In genomic region chr6:90004511-90004910, GRCh38 we compare ENCODE assay signal across 28 cellular contexts.
DNase-seq lines count a peak whose midpoint lies in the region; ATAC-seq and TF ChIP-seq lines count a peak whose summit lies in the region.
"Had no signal": no experiment of that assay in that cellular context is flagged by ENCODE, and none has a peak within 500 bp of the region (broad histone marks: within the 10 kb centered on the region; RNA-seq: fewer than 3 reads in every experiment).

No MANE protein-coding gene starts in this region.

- intact Hi-C loops in CD4-positive, alpha-beta T cell (cut with DNase I, micrococcal nuclease) = no loop called here
- intact Hi-C loops in PC-3 (cut with micrococcal nuclease) = no loop called here
- intact Hi-C loops in mammary epithelial cell (cut with micrococcal nuclease) = loop anchor here (5.0 kb wide), 1 partner anchor 93 kb away; no protein-coding TSS in a partner anchor

- no peaks in the 10 kb centered on the region for H3F3A ChIP-seq in PC-3 (ENCODE audit: low read length, unreplicated experiment)

- in situ Hi-C loops in mammary epithelial cell (cut with MboI; ENCODE audit: low sequenced_read_pairs in 2 of 2) = no loop called here

- WGBS in mammary epithelial cell (ENCODE audit: low coverage, missing lambda C conversion rate) = 69% methylated on average over 5 of the region's 5 CpGs

- H3K4me2 ChIP-seq in PC-3 (ENCODE audit: low read length) (no peak overlapping the region), mammary epithelial cell (ENCODE audit: insufficient read depth, low read depth, low read length) (no peak overlapping the region)
- H3K4me2 ChIP-seq: BLaER1 treated with 17β-estradiol and CSF1 and Interleukin-3, amounts not matched to agents 10 nM and 100 nM had no signal

- H3K4me1 ChIP-seq in PC-3 (ENCODE audit: insufficient read depth, low read length) (peaks cover 38% of the 10 kb centered on the region), mammary epithelial cell (ENCODE audit: insufficient read depth, low read length) (peaks cover 53% of the 10 kb centered on the region), mucosa of rectum (ENCODE audit: control insufficient read depth in 2 of 2, insufficient read depth in 2 of 2, low read length in 2 of 2) (peaks cover 4 to 12% of the 10 kb centered on the region in 2 donors)

- no peaks in the 10 kb centered on the region for H3K9me3 ChIP-seq in CD4-positive, alpha-beta T cell (ENCODE audit: control insufficient read depth, low read length)
- H3K9me3 ChIP-seq in PC-3 (ENCODE audit: low read length) = no peaks in the 10 kb centered on the region
- no peaks in the 10 kb centered on the region for H3K9me3 ChIP-seq in mammary epithelial cell (replicated peaks; ENCODE audit: insufficient read depth, low read length)
- H3K9me3 ChIP-seq in mucosa of rectum (ENCODE audit: control insufficient read depth in 2 of 2, low read length in 2 of 2) = no peaks in the 10 kb centered on the region
- H3K9me3 ChIP-seq: BLaER1 treated with 17β-estradiol and CSF1 and Interleukin-3, amounts not matched to agents 10 nM and 100 nM; ovary had no signal

- no peak overlapping the region for H3K27ac ChIP-seq in CD4-positive, alpha-beta T cell (ENCODE audit: low read depth, low read length)
- H3K27ac ChIP-seq in PC-3 (ENCODE audit: low read length) (peak overlapping the region; percentile 79; the same call in 1 of the 2 replicates), mammary epithelial cell (ENCODE audit: insufficient read depth, low read depth, low read length) (no peak overlapping the region), mucosa of rectum (ENCODE audit: low read depth in 2 of 2, low read length in 2 of 2) (peak overlapping the region; percentile 19 to 61)
- H3K27ac ChIP-seq: BLaER1 treated with 17β-estradiol and CSF1 and Interleukin-3, amounts not matched to agents 10 nM and 100 nM; cardiac muscle cell; ovary; VCaP had no signal

- no peaks in the 10 kb centered on the region for H3K9me2 ChIP-seq in PC-3 (replicated peaks; ENCODE audit: low read length)

- no peak overlapping the region for H3K4me3 Mint-ChIP-seq in CD4-positive, alpha-beta T cell
- H3K4me3 Mint-ChIP-seq: natural killer cell treated with Interleukin-12 subunit alpha and Interleukin-12 subunit beta and Interleukin-15 and Interleukin-18, amount 100 ng/mL, for 72 hours had no signal

- H3K79me2 ChIP-seq in PC-3 (ENCODE audit: low read length) (no peaks in the 10 kb centered on the region), mammary epithelial cell (ENCODE audit: insufficient read depth, low read length) (no peaks in the 10 kb centered on the region)

- H3K27me3 ChIP-seq in CD4-positive, alpha-beta T cell (ENCODE audit: control insufficient read depth, insufficient read depth, low read length) = no peaks in the 10 kb centered on the region
- H3K27me3 ChIP-seq in PC-3 (ENCODE audit: low read length) (no peaks in the 10 kb centered on the region), mammary epithelial cell (ENCODE audit: insufficient read depth, low read length) (no peaks in the 10 kb centered on the region), mucosa of rectum (ENCODE audit: control insufficient read depth in 2 of 2, insufficient read depth in 2 of 2, low read length in 2 of 2) (no peaks in the 10 kb centered on the region)
- H3K27me3 ChIP-seq: BLaER1 treated with 17β-estradiol and CSF1 and Interleukin-3, amounts not matched to agents 10 nM and 100 nM; cardiac muscle cell; ovary had no signal

- ATAC-seq in CD4-positive, alpha-beta T cell (ENCODE audit: poor library complexity) = peak; percentile 40
- ATAC-seq in PC-3 = no peak
- no peak for ATAC-seq in HG03095 (IDR thresholded peaks at IDR 0.05; ENCODE audit: unreplicated experiment)
- ATAC-seq: natural killer cell treated with Interleukin-12 subunit alpha and Interleukin-12 subunit beta and Interleukin-15 and Interleukin-18, amount 100 ng/mL, for 72 hours; Panc1 had no signal

- H2AFZ ChIP-seq in PC-3 (ENCODE audit: low read length) = no peak overlapping the region
- H2AFZ ChIP-seq in mammary epithelial cell (ENCODE audit: low read depth, low read length) = peak overlapping the region; percentile 25

- H3K9ac ChIP-seq in PC-3 (ENCODE audit: low read length) (no peak overlapping the region), mammary epithelial cell (ENCODE audit: insufficient read depth, low read length) (no peak overlapping the region), mucosa of rectum (ENCODE audit: low read depth in 1 of 2, low read length in 2 of 2) (no peak overlapping the region)
- H3K9ac ChIP-seq: BLaER1 treated with 17β-estradiol and CSF1 and Interleukin-3, amounts not matched to agents 10 nM and 100 nM had no signal

- H3K9me3 Mint-ChIP-seq in CD4-positive, alpha-beta T cell = no peaks in the 10 kb centered on the region
- H3K9me3 Mint-ChIP-seq: activated T-helper 2 cell treated with anti-CD3 and anti-CD28 coated beads, Interferon-gamma antibody, Interleukin-2, Interleukin-4, amounts not matched to agents 10 μg/mL and 5 μg/mL and 100 μg/mL, durations not matched to agents 14 hours and 24 hours and 36 hours; natural killer cell treated with Interleukin-12 subunit alpha and Interleukin-12 subunit beta and Interleukin-15 and Interleukin-18, amount 100 ng/mL, for 72 hours had no signal

- no peak for TF ChIP-seq CTCF in CD4-positive, alpha-beta T cell (IDR thresholded peaks at IDR 0.05)
- no peak for TF ChIP-seq CTCF in PC-3 (conservative IDR thresholded peaks at IDR 0.05; ENCODE audit: low read depth, low read length)
- TF ChIP-seq CTCF in mammary epithelial cell (conservative IDR thresholded peaks at IDR 0.05 in 1 of 2, IDR thresholded peaks at IDR 0.05 in 1 of 2; ENCODE audit: extremely low read depth in 1 of 2, insufficient read depth in 1 of 2, low read depth in 1 of 2, low read length in 2 of 2) = no peak

- no peaks in the 10 kb centered on the region for H3K27me3 Mint-ChIP-seq in CD4-positive, alpha-beta T cell
- H3K27me3 Mint-ChIP-seq: natural killer cell treated with Interleukin-12 subunit alpha and Interleukin-12 subunit beta and Interleukin-15 and Interleukin-18, amount 100 ng/mL, for 72 hours had no signal

- H3K4me3 ChIP-seq in PC-3 (ENCODE audit: low read length) = no peak overlapping the region
- no peak overlapping the region for H3K4me3 ChIP-seq in mammary epithelial cell (replicated peaks in 1 of 3; ENCODE audit: insufficient read depth in 1 of 3, low read depth in 2 of 3, low read length in 3 of 3)
- H3K4me3 ChIP-seq in mucosa of rectum (ENCODE audit: low read length in 2 of 2) = no peak overlapping the region
- H3K4me3 ChIP-seq: BLaER1 treated with 17β-estradiol and CSF1 and Interleukin-3, amounts not matched to agents 10 nM and 100 nM; cardiac muscle cell; ovary had no signal

- no peak for DNase-seq in CD4-positive, alpha-beta T cell
- DNase-seq in PC-3 = no peak
- no peak for DNase-seq in mammary epithelial cell
- no peak for DNase-seq in activated CD4-positive, CD25-positive, alpha-beta regulatory T cell (lab: John Stamatoyannopoulos, UW)
- no peak for DNase-seq in NCI-H146 (lab: John Stamatoyannopoulos, UW)
- DNase-seq in AG08396 (ENCODE audit: low spot score) = no peak
- DNase-seq: activated CD8-positive, alpha-beta memory T cell treated with anti-CD3 and anti-CD28 coated beads, Interleukin-2, amount 50 U/mL, for 4 hours; dermis blood vessel endothelial cell; head of caudate nucleus; KG1; left cardiac atrium; mesendoderm; NCI-H1436; NCI-H510A treated with DMSO at 0.1 percent for 48 hours; NK-92 treated with Interleukin-12 subunit alpha and Interleukin-12 subunit beta, amount 100 ng/mL, for 24 hours; ovary; retina; stimulated activated CD4-positive, alpha-beta T cell treated with anti-CD3 and anti-CD28 coated beads, Interleukin-12 subunit alpha, Interleukin-12 subunit beta, amount 100 ng/mL, for 4 hours; stimulated activated CD4-positive, alpha-beta T cell treated with anti-CD3 and anti-CD28 coated beads, Interleukin-4, amount 100 ng/mL, for 24 hours; stimulated activated naive CD4-positive, alpha-beta T cell had no signal

- H4K20me1 ChIP-seq in PC-3 (ENCODE audit: low read length) (no peaks in the 10 kb centered on the region), mammary epithelial cell (ENCODE audit: insufficient read depth, low read length) (no peaks in the 10 kb centered on the region)
- H4K20me1 ChIP-seq: BLaER1 treated with 17β-estradiol and CSF1 and Interleukin-3, amounts not matched to agents 10 nM and 100 nM had no signal

- H3K4me1 Mint-ChIP-seq in CD4-positive, alpha-beta T cell (ENCODE audit: low read depth) = peaks cover 31% of the 10 kb centered on the region

- dilution Hi-C loops in mammary epithelial cell (cut with HindIII; ENCODE audit: low sequenced_read_pairs) = no loop called here

- peaks cover 25% of the 10 kb centered on the region for H3K36me3 Mint-ChIP-seq in CD4-positive, alpha-beta T cell (ENCODE audit: low read depth)
- H3K36me3 Mint-ChIP-seq: natural killer cell treated with Interleukin-12 subunit alpha and Interleukin-12 subunit beta and Interleukin-15 and Interleukin-18, amount 100 ng/mL, for 72 hours had no signal

- H3K36me3 ChIP-seq in PC-3 (ENCODE audit: low read depth, low read length) (no peaks in the 10 kb centered on the region), mammary epithelial cell (ENCODE audit: insufficient read depth, low read length) (no peaks in the 10 kb centered on the region), mucosa of rectum (ENCODE audit: control insufficient read depth in 2 of 2, insufficient read depth in 2 of 2, low read length in 2 of 2) (no peaks in the 10 kb centered on the region)
- H3K36me3 ChIP-seq: cardiac muscle cell, ovary had no signal

- CTCF ChIA-PET in CD4-positive, alpha-beta T cell (lab: Charles Lee) = no interaction called here
- CTCF ChIA-PET in PC-3 (lab: Charles Lee) = no interaction called here
- CTCF ChIA-PET in mammary epithelial cell (lab: Charles Lee; ENCODE audit: low non-redundant PET) = no interaction called here

- POLR2A ChIA-PET in CD4-positive, alpha-beta T cell (lab: Charles Lee) = no interaction called here
- POLR2A ChIA-PET in PC-3 (lab: Charles Lee; ENCODE audit: unreplicated experiment) = no interaction called here

- H3K27ac Mint-ChIP-seq in CD4-positive, alpha-beta T cell = no peak overlapping the region
- H3K27ac Mint-ChIP-seq: natural killer cell treated with Interleukin-12 subunit alpha and Interleukin-12 subunit beta and Interleukin-15 and Interleukin-18, amount 100 ng/mL, for 72 hours had no signal

- BruUV-seq in PC-3 (replicated peaks; lab: Mats Ljungman, UMichigan) (no TSS peak), mammary epithelial cell (replicated peaks; lab: Mats Ljungman, UMichigan) (no TSS peak)

Comparison
In these comparisons a context has a peak if more than half of its experiments do, and no peak if none do; other contexts are left out.
1. H3K27ac ChIP-seq: peak in PC-3 (single experiment) and mucosa of rectum (2 of 2); none in CD4-positive, alpha-beta T cell (single experiment) and mammary epithelial cell (single experiment).